ENCODE assay signal across 1 cellular context in the genomic region with DNA sequence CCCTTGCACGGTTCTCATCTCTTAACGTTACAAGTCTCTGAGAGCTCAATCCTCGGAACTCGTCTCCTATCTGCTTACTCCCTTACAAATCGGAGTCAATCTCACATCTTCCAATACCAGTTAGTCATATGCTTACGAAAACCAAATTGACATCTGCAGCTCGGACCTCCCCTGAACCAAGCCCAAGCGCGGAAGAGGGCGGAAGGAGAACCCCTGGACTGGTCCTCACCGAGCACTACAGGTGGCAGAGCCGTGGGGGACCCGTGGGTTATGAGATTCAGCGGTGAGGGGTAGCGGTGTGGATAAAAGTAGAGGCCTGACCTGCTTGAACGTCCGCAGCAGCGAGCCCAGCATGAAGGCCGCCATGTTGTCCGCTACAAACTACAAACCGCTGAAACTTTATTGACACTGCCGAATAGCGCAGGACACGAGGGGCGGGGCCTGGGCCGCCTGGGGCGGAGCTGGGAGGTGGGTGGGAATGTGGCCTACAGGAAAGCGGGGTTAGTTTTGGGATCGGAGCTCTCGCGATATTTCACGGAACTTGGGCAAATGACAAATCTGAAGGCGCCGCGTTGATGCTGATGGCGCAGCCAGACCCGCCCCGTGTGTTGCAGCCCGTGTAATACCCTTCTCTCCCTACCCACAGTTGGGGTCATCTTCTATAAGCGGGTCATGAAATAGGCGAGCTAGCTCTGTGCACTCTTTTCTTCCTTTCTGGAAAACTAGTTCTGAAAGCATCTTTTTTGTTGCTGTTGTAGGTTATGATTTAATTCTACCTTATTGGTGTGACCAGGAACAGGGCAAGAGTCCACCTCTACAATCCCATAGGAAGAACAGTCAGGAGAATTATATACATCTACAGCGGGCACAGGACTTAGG.
A peak's percentile ranks its signal among the peaks of the same experiment; 100 is the strongest.
TF ChIP-seq lines count a peak whose summit lies in the region.

A gene (minus strand): TSS at position 383 of the 879 bp plus-strand sequence. CDS start 17 bp downstream, at position 366.

TF ChIP-seq in HepG2, 621 proteins besides CTCF, POLR2A, EP300 and RAD21 (continued from another document and continues in another):
- TF ChIP-seq, protein P1, sequence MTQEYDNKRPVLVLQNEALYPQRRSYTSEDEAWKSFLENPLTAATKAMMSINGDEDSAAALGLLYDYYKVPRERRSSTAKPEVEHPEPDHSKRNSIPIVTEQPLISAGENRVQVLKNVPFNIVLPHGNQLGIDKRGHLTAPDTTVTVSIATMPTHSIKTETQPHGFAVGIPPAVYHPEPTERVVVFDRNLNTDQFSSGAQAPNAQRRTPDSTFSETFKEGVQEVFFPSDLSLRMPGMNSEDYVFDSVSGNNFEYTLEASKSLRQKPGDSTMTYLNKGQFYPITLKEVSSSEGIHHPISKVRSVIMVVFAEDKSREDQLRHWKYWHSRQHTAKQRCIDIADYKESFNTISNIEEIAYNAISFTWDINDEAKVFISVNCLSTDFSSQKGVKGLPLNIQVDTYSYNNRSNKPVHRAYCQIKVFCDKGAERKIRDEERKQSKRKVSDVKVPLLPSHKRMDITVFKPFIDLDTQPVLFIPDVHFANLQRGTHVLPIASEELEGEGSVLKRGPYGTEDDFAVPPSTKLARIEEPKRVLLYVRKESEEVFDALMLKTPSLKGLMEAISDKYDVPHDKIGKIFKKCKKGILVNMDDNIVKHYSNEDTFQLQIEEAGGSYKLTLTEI (CRISPR knock-in tag; conservative IDR thresholded peaks at IDR 0.05): no peak
- TF ChIP-seq HDAC2 (CRISPR knock-in tag; IDR thresholded peaks at IDR 0.05): peak; percentile 67; the same call in 1 of the 2 replicates
- peak; percentile 61; the same call in 1 of the 2 replicates for TF ChIP-seq SMAD1 (CRISPR knock-in tag; IDR thresholded peaks at IDR 0.05; ENCODE audit: borderline replicate concordance, low read depth)
- TF ChIP-seq JDP2 (CRISPR knock-in tag; IDR thresholded peaks at IDR 0.05; ENCODE audit: borderline replicate concordance): no peak
- TF ChIP-seq U2AF1 (optimal IDR thresholded peaks at IDR 0.05; ENCODE audit: low read depth, low read length): no peak
- TF ChIP-seq, protein P2, sequence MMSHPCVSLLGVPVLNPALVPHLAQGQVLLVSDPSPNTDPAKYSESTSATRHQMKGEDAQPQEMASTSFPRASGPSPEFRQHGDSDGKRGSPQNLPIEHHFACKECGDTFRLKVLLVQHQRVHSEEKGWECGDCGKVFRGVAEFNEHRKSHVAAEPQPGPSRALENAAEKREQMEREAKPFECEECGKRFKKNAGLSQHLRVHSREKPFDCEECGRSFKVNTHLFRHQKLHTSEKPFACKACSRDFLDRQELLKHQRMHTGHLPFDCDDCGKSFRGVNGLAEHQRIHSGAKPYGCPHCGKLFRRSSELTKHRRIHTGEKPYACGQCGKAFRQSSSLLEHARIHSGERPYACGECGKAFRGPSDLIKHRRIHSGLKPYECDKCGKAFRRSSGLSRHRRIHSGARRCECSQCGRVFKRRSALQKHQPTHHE (CRISPR knock-in tag; IDR thresholded peaks at IDR 0.05; ENCODE audit: borderline replicate concordance): no peak
- TF ChIP-seq ZNF615 (CRISPR knock-in tag; IDR thresholded peaks at IDR 0.05; ENCODE audit: borderline replicate concordance): no peak
- TF ChIP-seq ZNF773 (CRISPR knock-in tag; IDR thresholded peaks at IDR 0.05; ENCODE audit: borderline replicate concordance): no peak
- TF ChIP-seq HMG20B (CRISPR knock-in tag; conservative IDR thresholded peaks at IDR 0.05): 0 out of 2 replicates have a peak, but pooled peaks have one; percentile 11
- TF ChIP-seq, protein P3, sequence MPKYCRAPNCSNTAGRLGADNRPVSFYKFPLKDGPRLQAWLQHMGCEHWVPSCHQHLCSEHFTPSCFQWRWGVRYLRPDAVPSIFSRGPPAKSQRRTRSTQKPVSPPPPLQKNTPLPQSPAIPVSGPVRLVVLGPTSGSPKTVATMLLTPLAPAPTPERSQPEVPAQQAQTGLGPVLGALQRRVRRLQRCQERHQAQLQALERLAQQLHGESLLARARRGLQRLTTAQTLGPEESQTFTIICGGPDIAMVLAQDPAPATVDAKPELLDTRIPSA (CRISPR knock-in tag; IDR thresholded peaks at IDR 0.05; ENCODE audit: borderline replicate concordance): no peak
- TF ChIP-seq HOXA3 (CRISPR knock-in tag; IDR thresholded peaks at IDR 0.05): peak; percentile 96
- peak; percentile 89 for TF ChIP-seq TEAD3 (CRISPR knock-in tag; optimal IDR thresholded peaks at IDR 0.05; ENCODE audit: borderline replicate concordance)
- no peak for TF ChIP-seq RBM22 (optimal IDR thresholded peaks at IDR 0.05; ENCODE audit: low read length)
- TF ChIP-seq ZNF441 (CRISPR knock-in tag; IDR thresholded peaks at IDR 0.05; ENCODE audit: borderline replicate concordance): no peak
- TF ChIP-seq TCF7 (IDR thresholded peaks at IDR 0.05; ENCODE audit: low read depth): no peak
- peak; percentile 16; the same call in 1 of the 2 replicates for TF ChIP-seq PPARG (CRISPR knock-in tag; conservative IDR thresholded peaks at IDR 0.05)
- TF ChIP-seq, protein P4, sequence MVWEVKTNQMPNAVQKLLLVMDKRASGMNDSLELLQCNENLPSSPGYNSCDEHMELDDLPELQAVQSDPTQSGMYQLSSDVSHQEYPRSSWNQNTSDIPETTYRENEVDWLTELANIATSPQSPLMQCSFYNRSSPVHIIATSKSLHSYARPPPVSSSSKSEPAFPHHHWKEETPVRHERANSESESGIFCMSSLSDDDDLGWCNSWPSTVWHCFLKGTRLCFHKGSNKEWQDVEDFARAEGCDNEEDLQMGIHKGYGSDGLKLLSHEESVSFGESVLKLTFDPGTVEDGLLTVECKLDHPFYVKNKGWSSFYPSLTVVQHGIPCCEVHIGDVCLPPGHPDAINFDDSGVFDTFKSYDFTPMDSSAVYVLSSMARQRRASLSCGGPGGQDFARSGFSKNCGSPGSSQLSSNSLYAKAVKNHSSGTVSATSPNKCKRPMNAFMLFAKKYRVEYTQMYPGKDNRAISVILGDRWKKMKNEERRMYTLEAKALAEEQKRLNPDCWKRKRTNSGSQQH (CRISPR knock-in tag; IDR thresholded peaks at IDR 0.05; ENCODE audit: low read depth): no peak; the same call in 1 of the 2 replicates
- TF ChIP-seq, protein P5, sequence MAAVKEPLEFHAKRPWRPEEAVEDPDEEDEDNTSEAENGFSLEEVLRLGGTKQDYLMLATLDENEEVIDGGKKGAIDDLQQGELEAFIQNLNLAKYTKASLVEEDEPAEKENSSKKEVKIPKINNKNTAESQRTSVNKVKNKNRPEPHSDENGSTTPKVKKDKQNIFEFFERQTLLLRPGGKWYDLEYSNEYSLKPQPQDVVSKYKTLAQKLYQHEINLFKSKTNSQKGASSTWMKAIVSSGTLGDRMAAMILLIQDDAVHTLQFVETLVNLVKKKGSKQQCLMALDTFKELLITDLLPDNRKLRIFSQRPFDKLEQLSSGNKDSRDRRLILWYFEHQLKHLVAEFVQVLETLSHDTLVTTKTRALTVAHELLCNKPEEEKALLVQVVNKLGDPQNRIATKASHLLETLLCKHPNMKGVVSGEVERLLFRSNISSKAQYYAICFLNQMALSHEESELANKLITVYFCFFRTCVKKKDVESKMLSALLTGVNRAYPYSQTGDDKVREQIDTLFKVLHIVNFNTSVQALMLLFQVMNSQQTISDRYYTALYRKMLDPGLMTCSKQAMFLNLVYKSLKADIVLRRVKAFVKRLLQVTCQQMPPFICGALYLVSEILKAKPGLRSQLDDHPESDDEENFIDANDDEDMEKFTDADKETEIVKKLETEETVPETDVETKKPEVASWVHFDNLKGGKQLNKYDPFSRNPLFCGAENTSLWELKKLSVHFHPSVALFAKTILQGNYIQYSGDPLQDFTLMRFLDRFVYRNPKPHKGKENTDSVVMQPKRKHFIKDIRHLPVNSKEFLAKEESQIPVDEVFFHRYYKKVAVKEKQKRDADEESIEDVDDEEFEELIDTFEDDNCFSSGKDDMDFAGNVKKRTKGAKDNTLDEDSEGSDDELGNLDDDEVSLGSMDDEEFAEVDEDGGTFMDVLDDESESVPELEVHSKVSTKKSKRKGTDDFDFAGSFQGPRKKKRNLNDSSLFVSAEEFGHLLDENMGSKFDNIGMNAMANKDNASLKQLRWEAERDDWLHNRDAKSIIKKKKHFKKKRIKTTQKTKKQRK (IDR thresholded peaks at IDR 0.05; ENCODE audit: low read length): no peak
- TF ChIP-seq ZNF460 (CRISPR knock-in tag; IDR thresholded peaks at IDR 0.05; ENCODE audit: borderline replicate concordance): no peak
- TF ChIP-seq ZNF17 (CRISPR knock-in tag; IDR thresholded peaks at IDR 0.05): no peak
- TF ChIP-seq, protein P6, sequence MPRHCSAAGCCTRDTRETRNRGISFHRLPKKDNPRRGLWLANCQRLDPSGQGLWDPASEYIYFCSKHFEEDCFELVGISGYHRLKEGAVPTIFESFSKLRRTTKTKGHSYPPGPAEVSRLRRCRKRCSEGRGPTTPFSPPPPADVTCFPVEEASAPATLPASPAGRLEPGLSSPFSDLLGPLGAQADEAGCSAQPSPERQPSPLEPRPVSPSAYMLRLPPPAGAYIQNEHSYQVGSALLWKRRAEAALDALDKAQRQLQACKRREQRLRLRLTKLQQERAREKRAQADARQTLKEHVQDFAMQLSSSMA (CRISPR knock-in tag; IDR thresholded peaks at IDR 0.05): no peak
- TF ChIP-seq HNRNPL (IDR thresholded peaks at IDR 0.05; ENCODE audit: low read depth, low read length): 0 out of 2 replicates have a peak, but pooled peaks have one; percentile 20
- peak; percentile 72 for TF ChIP-seq MED1 (CRISPR knock-in tag; IDR thresholded peaks at IDR 0.05)
- 0 out of 2 replicates have a peak, but pooled peaks have one; percentile 26 for TF ChIP-seq KLF6 (CRISPR knock-in tag; IDR thresholded peaks at IDR 0.05)
- TF ChIP-seq MTA1 (CRISPR knock-in tag; IDR thresholded peaks at IDR 0.05; ENCODE audit: borderline replicate concordance): no peak
- TF ChIP-seq, protein P7, sequence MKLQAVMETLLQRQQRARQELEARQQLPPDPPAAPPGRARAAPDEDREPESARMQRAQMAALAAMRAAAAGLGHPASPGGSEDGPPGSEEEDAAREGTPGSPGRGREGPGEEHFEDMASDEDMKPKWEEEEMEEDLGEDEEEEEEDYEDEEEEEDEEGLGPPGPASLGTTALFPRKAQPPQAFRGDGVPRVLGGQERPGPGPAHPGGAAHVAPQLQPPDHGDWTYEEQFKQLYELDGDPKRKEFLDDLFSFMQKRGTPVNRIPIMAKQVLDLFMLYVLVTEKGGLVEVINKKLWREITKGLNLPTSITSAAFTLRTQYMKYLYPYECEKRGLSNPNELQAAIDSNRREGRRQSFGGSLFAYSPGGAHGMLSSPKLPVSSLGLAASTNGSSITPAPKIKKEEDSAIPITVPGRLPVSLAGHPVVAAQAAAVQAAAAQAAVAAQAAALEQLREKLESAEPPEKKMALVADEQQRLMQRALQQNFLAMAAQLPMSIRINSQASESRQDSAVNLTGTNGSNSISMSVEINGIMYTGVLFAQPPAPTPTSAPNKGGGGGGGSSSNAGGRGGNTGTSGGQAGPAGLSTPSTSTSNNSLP (IDR thresholded peaks at IDR 0.05; ENCODE audit: low read depth, low read length): no peak
- TF ChIP-seq, protein P8, sequence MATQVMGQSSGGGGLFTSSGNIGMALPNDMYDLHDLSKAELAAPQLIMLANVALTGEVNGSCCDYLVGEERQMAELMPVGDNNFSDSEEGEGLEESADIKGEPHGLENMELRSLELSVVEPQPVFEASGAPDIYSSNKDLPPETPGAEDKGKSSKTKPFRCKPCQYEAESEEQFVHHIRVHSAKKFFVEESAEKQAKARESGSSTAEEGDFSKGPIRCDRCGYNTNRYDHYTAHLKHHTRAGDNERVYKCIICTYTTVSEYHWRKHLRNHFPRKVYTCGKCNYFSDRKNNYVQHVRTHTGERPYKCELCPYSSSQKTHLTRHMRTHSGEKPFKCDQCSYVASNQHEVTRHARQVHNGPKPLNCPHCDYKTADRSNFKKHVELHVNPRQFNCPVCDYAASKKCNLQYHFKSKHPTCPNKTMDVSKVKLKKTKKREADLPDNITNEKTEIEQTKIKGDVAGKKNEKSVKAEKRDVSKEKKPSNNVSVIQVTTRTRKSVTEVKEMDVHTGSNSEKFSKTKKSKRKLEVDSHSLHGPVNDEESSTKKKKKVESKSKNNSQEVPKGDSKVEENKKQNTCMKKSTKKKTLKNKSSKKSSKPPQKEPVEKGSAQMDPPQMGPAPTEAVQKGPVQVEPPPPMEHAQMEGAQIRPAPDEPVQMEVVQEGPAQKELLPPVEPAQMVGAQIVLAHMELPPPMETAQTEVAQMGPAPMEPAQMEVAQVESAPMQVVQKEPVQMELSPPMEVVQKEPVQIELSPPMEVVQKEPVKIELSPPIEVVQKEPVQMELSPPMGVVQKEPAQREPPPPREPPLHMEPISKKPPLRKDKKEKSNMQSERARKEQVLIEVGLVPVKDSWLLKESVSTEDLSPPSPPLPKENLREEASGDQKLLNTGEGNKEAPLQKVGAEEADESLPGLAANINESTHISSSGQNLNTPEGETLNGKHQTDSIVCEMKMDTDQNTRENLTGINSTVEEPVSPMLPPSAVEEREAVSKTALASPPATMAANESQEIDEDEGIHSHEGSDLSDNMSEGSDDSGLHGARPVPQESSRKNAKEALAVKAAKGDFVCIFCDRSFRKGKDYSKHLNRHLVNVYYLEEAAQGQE (IDR thresholded peaks at IDR 0.05; ENCODE audit: borderline replicate concordance in 1 of 2, low read depth in 1 of 2, low read length in 2 of 2): peak in 1 of 2 experiments; percentile 46; a peak in 1 of 4 replicates
- TF ChIP-seq ZNF724P (CRISPR knock-in tag; IDR thresholded peaks at IDR 0.05; ENCODE audit: borderline replicate concordance): no peak
- TF ChIP-seq, protein P9, sequence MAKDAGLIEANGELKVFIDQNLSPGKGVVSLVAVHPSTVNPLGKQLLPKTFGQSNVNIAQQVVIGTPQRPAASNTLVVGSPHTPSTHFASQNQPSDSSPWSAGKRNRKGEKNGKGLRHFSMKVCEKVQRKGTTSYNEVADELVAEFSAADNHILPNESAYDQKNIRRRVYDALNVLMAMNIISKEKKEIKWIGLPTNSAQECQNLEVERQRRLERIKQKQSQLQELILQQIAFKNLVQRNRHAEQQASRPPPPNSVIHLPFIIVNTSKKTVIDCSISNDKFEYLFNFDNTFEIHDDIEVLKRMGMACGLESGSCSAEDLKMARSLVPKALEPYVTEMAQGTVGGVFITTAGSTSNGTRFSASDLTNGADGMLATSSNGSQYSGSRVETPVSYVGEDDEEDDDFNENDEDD (CRISPR knock-in tag; IDR thresholded peaks at IDR 0.05; ENCODE audit: borderline replicate concordance): peak; percentile 47; the same call in 1 of the 2 replicates
- TF ChIP-seq, protein P10, sequence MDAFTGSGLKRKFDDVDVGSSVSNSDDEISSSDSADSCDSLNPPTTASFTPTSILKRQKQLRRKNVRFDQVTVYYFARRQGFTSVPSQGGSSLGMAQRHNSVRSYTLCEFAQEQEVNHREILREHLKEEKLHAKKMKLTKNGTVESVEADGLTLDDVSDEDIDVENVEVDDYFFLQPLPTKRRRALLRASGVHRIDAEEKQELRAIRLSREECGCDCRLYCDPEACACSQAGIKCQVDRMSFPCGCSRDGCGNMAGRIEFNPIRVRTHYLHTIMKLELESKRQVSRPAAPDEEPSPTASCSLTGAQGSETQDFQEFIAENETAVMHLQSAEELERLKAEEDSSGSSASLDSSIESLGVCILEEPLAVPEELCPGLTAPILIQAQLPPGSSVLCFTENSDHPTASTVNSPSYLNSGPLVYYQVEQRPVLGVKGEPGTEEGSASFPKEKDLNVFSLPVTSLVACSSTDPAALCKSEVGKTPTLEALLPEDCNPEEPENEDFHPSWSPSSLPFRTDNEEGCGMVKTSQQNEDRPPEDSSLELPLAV (CRISPR knock-in tag; conservative IDR thresholded peaks at IDR 0.05; ENCODE audit: low read depth): no peak
